Comparison of ENCODE assay signal across 1 cellular context in genomic region chr3:46907960-46908293, GRCh38.
TF ChIP-seq lines count a peak whose summit lies in the region.

No MANE protein-coding gene starts in this region.

TF ChIP-seq in K562, 482 proteins besides CTCF, POLR2A, EP300 and RAD21 (continued from another document and continues in another):
- no peak for TF ChIP-seq AFF4 (CRISPR knock-in tag; IDR thresholded peaks at IDR 0.05)
- no peak for TF ChIP-seq PTBP1 (IDR thresholded peaks at IDR 0.05; ENCODE audit: low read depth, low read length)
- TF ChIP-seq KLF16 (IDR thresholded peaks at IDR 0.05): no peak
- TF ChIP-seq SMAD1 (IDR thresholded peaks at IDR 0.05; ENCODE audit: low read depth, low read length, partially characterized antibody): no peak
- TF ChIP-seq ZNF639 (CRISPR knock-in tag; conservative IDR thresholded peaks at IDR 0.05 in 1 of 2, IDR thresholded peaks at IDR 0.05 in 1 of 2): no peak
- TF ChIP-seq GABPB2 (CRISPR knock-in tag; conservative IDR thresholded peaks at IDR 0.05): no peak
- no peak for TF ChIP-seq IRF1 (CRISPR knock-in tag; IDR thresholded peaks at IDR 0.05; ENCODE audit: borderline replicate concordance)
- TF ChIP-seq JUND (IDR thresholded peaks at IDR 0.05; ENCODE audit: borderline replicate concordance, low read depth, low read length): no peak
- no peak for TF ChIP-seq JUND (tag; IDR thresholded peaks at IDR 0.05; ENCODE audit: borderline replicate concordance, low read depth, low read length)
- no peak for TF ChIP-seq NFE2 (IDR thresholded peaks at IDR 0.05; ENCODE audit: low read depth)
- TF ChIP-seq DDX20 (tag; IDR thresholded peaks at IDR 0.05; ENCODE audit: low read depth): no peak
- TF ChIP-seq ZNF134 (CRISPR knock-in tag; conservative IDR thresholded peaks at IDR 0.05): no peak
- TF ChIP-seq NR4A1 (CRISPR knock-in tag; IDR thresholded peaks at IDR 0.05): no peak
- TF ChIP-seq NR4A1 (tag; IDR thresholded peaks at IDR 0.05): no peak
- TF ChIP-seq SPI1 (IDR thresholded peaks at IDR 0.05; ENCODE audit: borderline replicate concordance, low read depth, low read length): no peak
- TF ChIP-seq NCOA6 (IDR thresholded peaks at IDR 0.05): no peak
- TF ChIP-seq STAG1 (CRISPR knock-in tag; IDR thresholded peaks at IDR 0.05; ENCODE audit: borderline replicate concordance): no peak
- TF ChIP-seq ZBTB26 (CRISPR knock-in tag; IDR thresholded peaks at IDR 0.05): peak; percentile 54; the same call in 1 of the 2 replicates
- no peak for TF ChIP-seq BDP1 (IDR thresholded peaks at IDR 0.05; ENCODE audit: insufficient read depth, insufficient read length)
- TF ChIP-seq HMG20B (CRISPR knock-in tag; IDR thresholded peaks at IDR 0.05): no peak
- TF ChIP-seq ELF4 (CRISPR knock-in tag; IDR thresholded peaks at IDR 0.05): peak; percentile 80; the same call in 1 of the 2 replicates
- no peak for TF ChIP-seq E4F1 (CRISPR knock-in tag; IDR thresholded peaks at IDR 0.05; ENCODE audit: borderline replicate concordance)
- TF ChIP-seq ZBTB1 (CRISPR knock-in tag; IDR thresholded peaks at IDR 0.05; ENCODE audit: borderline replicate concordance, low read depth): no peak
- no peak for TF ChIP-seq RAD51 (IDR thresholded peaks at IDR 0.05; ENCODE audit: borderline replicate concordance, low read depth)
- no peak for TF ChIP-seq TCFL5 (CRISPR knock-in tag; conservative IDR thresholded peaks at IDR 0.05)
- no peak for TF ChIP-seq HDGF (IDR thresholded peaks at IDR 0.05)
- no peak for TF ChIP-seq TFE3 (CRISPR knock-in tag; IDR thresholded peaks at IDR 0.05)
- TF ChIP-seq MGA (IDR thresholded peaks at IDR 0.05): no peak
- TF ChIP-seq MXI1 (IDR thresholded peaks at IDR 0.05; ENCODE audit: low read depth, low read length): no peak
- TF ChIP-seq ZNF583 (CRISPR knock-in tag; IDR thresholded peaks at IDR 0.05): no peak
- no peak for TF ChIP-seq ETV6 (IDR thresholded peaks at IDR 0.05; ENCODE audit: borderline replicate concordance in 1 of 2, low read depth in 2 of 2, low read length in 1 of 2)
- TF ChIP-seq ETV6 (CRISPR knock-in tag; IDR thresholded peaks at IDR 0.05; ENCODE audit: borderline replicate concordance): no peak
- no peak for TF ChIP-seq NFE2L1 (tag; IDR thresholded peaks at IDR 0.05; ENCODE audit: borderline replicate concordance, low read depth)
- no peak for TF ChIP-seq DLX4 (CRISPR knock-in tag; IDR thresholded peaks at IDR 0.05)
- no peak for TF ChIP-seq SRSF9 (IDR thresholded peaks at IDR 0.05; ENCODE audit: borderline replicate concordance, low read depth, low read length)
